In genomic region chr5:136018814-136019777, GRCh38 we compare ENCODE assay signal across 11 cellular contexts. TPM values are rescaled to one million over a fixed set of nuclear protein-coding genes. Genes with fewer than 3 reads are reported as not detected.
DNase-seq lines count a peak whose midpoint lies in the region; ATAC-seq and TF ChIP-seq lines count a peak whose summit lies in the region.
"Had no signal": no experiment of that assay in that cellular context is flagged by ENCODE, and none has a peak within 500 bp of the region (broad histone marks: within the 10 kb centered on the region; RNA-seq: fewer than 3 reads in every experiment).

No MANE protein-coding gene starts in this region.

- H3K36me3 ChIP-seq in PC-9 (ENCODE audit: low read depth) (no peaks in the 10 kb centered on the region), esophagus muscularis mucosa (no peaks in the 10 kb centered on the region), Caco-2 (ENCODE audit: control insufficient read depth, insufficient read depth, low read length) (no peaks in the 10 kb centered on the region)

- POLR2A ChIA-PET in PC-9 (lab: Charles Lee; ENCODE audit: unreplicated experiment) (no interaction called here), Caco-2 (lab: Charles Lee) (no interaction called here)

- H3F3A ChIP-seq in PC-9 (ENCODE audit: insufficient read depth, low read depth): peaks cover 49% of the 10 kb centered on the region

- intact Hi-C loops in PC-9 (cut with micrococcal nuclease; ENCODE audit: unreplicated experiment): no loop called here
- intact Hi-C loops in esophagus muscularis mucosa (cut with DNase I): no loop called here
- intact Hi-C loops in Caco-2 (cut with micrococcal nuclease; ENCODE audit: unreplicated experiment): no loop called here
- intact Hi-C loops in activated T-helper 2 cell treated with anti-CD3 and anti-CD28 coated beads, Interferon-gamma antibody, Interleukin-2, Interleukin-4, amounts not matched to agents 10 μg/mL and 5 μg/mL and 100 μg/mL, durations not matched to agents 14 hours and 24 hours and 36 hours (cut with micrococcal nuclease): no loop called here

- H3K4me1 ChIP-seq in PC-9 (replicated peaks; ENCODE audit: insufficient read depth): peaks cover 65% of the 10 kb centered on the region
- H3K4me1 ChIP-seq in esophagus muscularis mucosa: peaks cover 30 to 77% (median 69%) of the 10 kb centered on the region in 4 donors
- no peaks in the 10 kb centered on the region for H3K4me1 ChIP-seq in Caco-2

- H2AFZ ChIP-seq in PC-9: no peak overlapping the region

- WGBS in esophagus muscularis mucosa: 44% methylated on average over 11 of the region's 11 CpGs

- H3K79me2 ChIP-seq in PC-9 (ENCODE audit: low read depth): no peaks in the 10 kb centered on the region

- H4K20me1 ChIP-seq in PC-9 (ENCODE audit: insufficient read depth): no peaks in the 10 kb centered on the region

- CTCF ChIA-PET in PC-9 (lab: Charles Lee) (no interaction called here), Caco-2 (lab: Charles Lee) (no interaction called here)

- H3K36me3 Mint-ChIP-seq in neural crest cell (ENCODE audit: low read depth) (no peaks in the 10 kb centered on the region), Caco-2 (ENCODE audit: insufficient read depth, unreplicated experiment) (no peaks in the 10 kb centered on the region)
- no peaks in the 10 kb centered on the region for H3K36me3 Mint-ChIP-seq in activated T-helper 2 cell treated with anti-CD3 and anti-CD28 coated beads, Interferon-gamma antibody, Interleukin-2, Interleukin-4, amounts not matched to agents 10 μg/mL and 5 μg/mL and 100 μg/mL, durations not matched to agents 14 hours and 24 hours and 36 hours (ENCODE audit: low read depth)
- H3K36me3 Mint-ChIP-seq: stimulated activated memory B cell treated with anti-CD40 and anti-IgM and Interleukin-4, amounts not matched to agents 10 μg/mL and 1 μg/mL and 100 μg/mL, for 72 hours had no signal

- H3K27ac Mint-ChIP-seq in neural crest cell (ENCODE audit: unreplicated experiment): peak overlapping the region; percentile 0
- no peak overlapping the region for H3K27ac Mint-ChIP-seq in Caco-2 (ENCODE audit: unreplicated experiment)
- no peak overlapping the region for H3K27ac Mint-ChIP-seq in activated T-helper 2 cell treated with anti-CD3 and anti-CD28 coated beads, Interferon-gamma antibody, Interleukin-2, Interleukin-4, amounts not matched to agents 10 μg/mL and 5 μg/mL and 100 μg/mL, durations not matched to agents 14 hours and 24 hours and 36 hours
- H3K27ac Mint-ChIP-seq: stimulated activated memory B cell treated with anti-CD40 and anti-IgM and Interleukin-4, amounts not matched to agents 10 μg/mL and 1 μg/mL and 100 μg/mL, for 72 hours; T-helper 1 cell treated with Interleukin-12 subunit alpha and Interleukin-12 subunit beta and Interleukin-4 antibody, amounts not matched to agents 30 μg/mL and 1 μg/mL, for 36 hours had no signal

- no peak for ATAC-seq in GM21423 (IDR thresholded peaks at IDR 0.05; ENCODE audit: unreplicated experiment)
- ATAC-seq: stimulated activated memory B cell treated with anti-CD40 and anti-IgM and Interleukin-4, amounts not matched to agents 10 μg/mL and 1 μg/mL and 100 μg/mL, for 72 hours had no signal

- no peaks in the 10 kb centered on the region for H3K9me2 ChIP-seq in PC-9 (ENCODE audit: insufficient read depth)

- H3K4me1 Mint-ChIP-seq in neural crest cell (peaks cover 5% of the 10 kb centered on the region), Caco-2 (ENCODE audit: low read depth, unreplicated experiment) (no peaks in the 10 kb centered on the region)
- H3K4me1 Mint-ChIP-seq in activated T-helper 2 cell treated with anti-CD3 and anti-CD28 coated beads, Interferon-gamma antibody, Interleukin-2, Interleukin-4, amounts not matched to agents 10 μg/mL and 5 μg/mL and 100 μg/mL, durations not matched to agents 14 hours and 24 hours and 36 hours (ENCODE audit: low read depth): peaks cover 5% of the 10 kb centered on the region
- H3K4me1 Mint-ChIP-seq: stimulated activated memory B cell treated with anti-CD40 and anti-IgM and Interleukin-4, amounts not matched to agents 10 μg/mL and 1 μg/mL and 100 μg/mL, for 72 hours had no signal

- BruUV-seq in PC-9 (replicated peaks; lab: Mats Ljungman, UMichigan) (no TSS peak), Caco-2 (replicated peaks; lab: Mats Ljungman, UMichigan) (no TSS peak)

- peak overlapping the region; percentile 75 for H3K4me2 ChIP-seq in PC-9

- no peak for TF ChIP-seq POLR2A in esophagus muscularis mucosa (IDR thresholded peaks at IDR 0.05; ENCODE audit: low read depth)

- H3K27ac ChIP-seq in PC-9 (peak overlapping the region; percentile 97), esophagus muscularis mucosa (replicated peaks in 1 of 4) (peak overlapping the region in 3 of 4 donors; percentile 3 to 66 (median 18))

- DNase-seq in AG10803 (ENCODE audit: low read depth): peak; percentile 99
- no peak for DNase-seq in PC-9
- no peak for DNase-seq in esophagus muscularis mucosa (ENCODE audit: extremely low spot score)
- DNase-seq in neural crest cell (ENCODE audit: low read depth, low spot score): no peak
- no peak for DNase-seq in Caco-2
- DNase-seq in NK-92 treated with Interleukin-12 subunit alpha and Interleukin-12 subunit beta, amount 100 ng/mL, for 24 hours (lab: John Stamatoyannopoulos, UW): no peak
- no peak for DNase-seq in activated T-helper 2 cell treated with anti-CD3 and anti-CD28 coated beads, Interferon-gamma antibody, Interleukin-2, Interleukin-4, amounts not matched to agents 10 μg/mL and 5 μg/mL and 100 μg/mL, durations not matched to agents 14 hours and 24 hours and 36 hours (ENCODE audit: low spot score)

- no peak for TF ChIP-seq EP300 in esophagus muscularis mucosa (IDR thresholded peaks at IDR 0.05)

- no peaks in the 10 kb centered on the region for H3K27me3 ChIP-seq in PC-9 (ENCODE audit: insufficient read depth, low read depth)
- no peaks in the 10 kb centered on the region for H3K27me3 ChIP-seq in esophagus muscularis mucosa
- no peaks in the 10 kb centered on the region for H3K27me3 ChIP-seq in Caco-2 (replicated peaks; ENCODE audit: control insufficient read depth, insufficient read depth, low read length)

- no peak overlapping the region for H3K4me3 Mint-ChIP-seq in neural crest cell
- no peak overlapping the region for H3K4me3 Mint-ChIP-seq in Caco-2 (ENCODE audit: unreplicated experiment)
- no peak overlapping the region for H3K4me3 Mint-ChIP-seq in activated T-helper 2 cell treated with anti-CD3 and anti-CD28 coated beads, Interferon-gamma antibody, Interleukin-2, Interleukin-4, amounts not matched to agents 10 μg/mL and 5 μg/mL and 100 μg/mL, durations not matched to agents 14 hours and 24 hours and 36 hours (ENCODE audit: low read depth)
- H3K4me3 Mint-ChIP-seq: central memory CD8-positive, alpha-beta T cell; stimulated activated memory B cell treated with anti-CD40 and anti-IgM and Interleukin-4, amounts not matched to agents 10 μg/mL and 1 μg/mL and 100 μg/mL, for 72 hours; T-helper 1 cell treated with Interleukin-12 subunit alpha and Interleukin-12 subunit beta and Interleukin-4 antibody, amounts not matched to agents 30 μg/mL and 1 μg/mL, for 36 hours had no signal

- H3K4me3 ChIP-seq in AG10803 (ENCODE audit: low read length) (no peak overlapping the region), PC-9 (no peak overlapping the region), esophagus muscularis mucosa (no peak overlapping the region), Caco-2 (ENCODE audit: low read depth, low read length) (no peak overlapping the region)

- TF ChIP-seq CTCF in AG10803 (conservative IDR thresholded peaks at IDR 0.05; ENCODE audit: low read length) (peak; percentile 74), PC-9 (conservative IDR thresholded peaks at IDR 0.05) (no peak), esophagus muscularis mucosa (IDR thresholded peaks at IDR 0.05) (peak in 1 of 3 experiments; percentile 31), neural crest cell (conservative IDR thresholded peaks at IDR 0.05) (no peak), Caco-2 (IDR thresholded peaks at IDR 0.05; ENCODE audit: insufficient read depth in 1 of 2, low read depth in 1 of 2, low read length in 1 of 2, severe bottlenecking in 1 of 2, unreplicated experiment in 1 of 2) (no peak)

- H3K9me3 ChIP-seq in PC-9 (ENCODE audit: insufficient read depth, low read depth): 0 out of 2 replicates have a peak, but pooled peaks cover 12% of the 10 kb centered on the region
- no peaks in the 10 kb centered on the region for H3K9me3 ChIP-seq in esophagus muscularis mucosa
- no peaks in the 10 kb centered on the region for H3K9me3 ChIP-seq in Caco-2

- H3K27me3 Mint-ChIP-seq in neural crest cell (ENCODE audit: low read depth) (peaks cover 11% of the 10 kb centered on the region), Caco-2 (ENCODE audit: insufficient read depth, unreplicated experiment) (peaks cover 3% of the 10 kb centered on the region)
- H3K27me3 Mint-ChIP-seq in activated T-helper 2 cell treated with anti-CD3 and anti-CD28 coated beads, Interferon-gamma antibody, Interleukin-2, Interleukin-4, amounts not matched to agents 10 μg/mL and 5 μg/mL and 100 μg/mL, durations not matched to agents 14 hours and 24 hours and 36 hours (ENCODE audit: low read depth): peaks cover 31% of the 10 kb centered on the region

- H3K9me3 Mint-ChIP-seq in neural crest cell (peaks cover 4% of the 10 kb centered on the region), Caco-2 (ENCODE audit: unreplicated experiment) (no peaks in the 10 kb centered on the region)
- H3K9me3 Mint-ChIP-seq in activated T-helper 2 cell treated with anti-CD3 and anti-CD28 coated beads, Interferon-gamma antibody, Interleukin-2, Interleukin-4, amounts not matched to agents 10 μg/mL and 5 μg/mL and 100 μg/mL, durations not matched to agents 14 hours and 24 hours and 36 hours: no peaks in the 10 kb centered on the region
- H3K9me3 Mint-ChIP-seq: central memory CD8-positive, alpha-beta T cell; stimulated activated memory B cell treated with anti-CD40 and anti-IgM and Interleukin-4, amounts not matched to agents 10 μg/mL and 1 μg/mL and 100 μg/mL, for 72 hours; T-helper 1 cell treated with Interleukin-12 subunit alpha and Interleukin-12 subunit beta and Interleukin-4 antibody, amounts not matched to agents 30 μg/mL and 1 μg/mL, for 36 hours had no signal

RNA-seq across cellular contexts. Expression of gene TGFBI, which starts 9.7 kb away (rescaled TPM):
- total RNA-seq in PC-9 (2021): 430 and 437 TPM in 2 replicates
- total RNA-seq in esophagus muscularis mucosa: 100 to 1,000 TPM in 2 of 4 donors, 10 to 100 TPM in 2; 62.3 to 128 (median 92.9) TPM
- 3.9 and 4.6 TPM in 2 replicates for total RNA-seq in neural crest cell
- total RNA-seq in Caco-2 (2022): 131 and 142 TPM in 2 replicates
- total RNA-seq in activated T-helper 2 cell treated with anti-CD3 and anti-CD28 coated beads, Interferon-gamma antibody, Interleukin-2, Interleukin-4, amounts not matched to agents 10 μg/mL and 5 μg/mL and 100 μg/mL, durations not matched to agents 14 hours and 24 hours and 36 hours: not detected in 2 replicates

Comparison
In these comparisons a context has a peak if more than half of its experiments do, and no peak if none do; other contexts are left out.
1. RNA of gene TGFBI, which starts 9.7 kb away (total RNA-seq): 430 to 437 TPM in PC-9, 131 to 142 TPM in Caco-2 and 62.3 to 128 TPM in esophagus muscularis mucosa; 3.9 to 4.6 TPM in neural crest cell and not detected in activated T-helper 2 cell treated with anti-CD3 and anti-CD28 coated beads, Interferon-gamma antibody, Interleukin-2, Interleukin-4, amounts not matched to agents 10 μg/mL and 5 μg/mL and 100 μg/mL, durations not matched to agents 14 hours and 24 hours and 36 hours; every median in the first group is over 10 times any median in the second.